ENCODE assay signal across 35 cellular contexts in genomic region chr3:67788396-67788795, GRCh38.
"Had no signal": no experiment of that assay in that cellular context is flagged by ENCODE, and none has a peak within 500 bp of the region (broad histone marks: within the 10 kb centered on the region; RNA-seq: fewer than 3 reads in every experiment).

No MANE protein-coding gene starts in this region.

- H3K4me3 ChIP-seq: ascending aorta, cardiac muscle cell had no signal

- H3K27me3 Mint-ChIP-seq: activated CD8-positive, alpha-beta memory T cell treated with anti-CD3 and anti-CD28 coated beads, Interleukin-2, amount 10 ng/mL, durations not matched to agents 7 days and 5 days; activated naive CD4-positive, alpha-beta T cell treated with anti-CD3 and anti-CD28 coated beads, Interleukin-2, amount 10 ng/mL, durations not matched to agents 7 days and 5 days; activated naive CD4-positive, alpha-beta T cell treated with anti-CD3 and anti-CD28 coated beads, Interleukin-2, amount 50 U/mL, for 24 hours; activated naive CD8-positive, alpha-beta T cell; activated naive CD8-positive, alpha-beta T cell treated with anti-CD3 and anti-CD28 coated beads, Interleukin-2, amount 10 ng/mL, durations not matched to agents 7 days and 5 days; activated naive CD8-positive, alpha-beta T cell treated with anti-CD3 and anti-CD28 coated beads, Interleukin-2, amount 50 U/mL, for 24 hours; activated T-cell treated with anti-CD3 and anti-CD28 coated beads, Interleukin-2, amount 50 U/mL, for 24 hours had no signal

- DNase-seq: activated B cell treated with CpG ODN at 0.5 μM for 24 hours; activated CD4-positive, alpha-beta memory T cell treated with anti-CD3 and anti-CD28 coated beads, Interleukin-2, amount 10 ng/mL, durations not matched to agents 7 days and 5 days; activated CD4-positive, alpha-beta T cell treated with anti-CD3 and anti-CD28 coated beads for 4 hours; activated CD4-positive, alpha-beta T cell treated with anti-CD3 and anti-CD28 coated beads, Interleukin-2, amount 10 ng/mL, durations not matched to agents 24 days and 14 days; activated CD4-positive, alpha-beta T cell treated with anti-CD3 and anti-CD28 coated beads, Interleukin-2, amount 50 U/mL, for 48 hours; activated CD4-positive, CD25-positive, alpha-beta regulatory T cell treated with anti-CD3 and anti-CD28 coated beads, Interleukin-2, amount 50 U/mL, for 72 hours; activated CD8-positive, alpha-beta memory T cell treated with anti-CD3 and anti-CD28 coated beads for 24 hours; activated CD8-positive, alpha-beta memory T cell treated with anti-CD3 and anti-CD28 coated beads, Interleukin-2, amount 10 ng/mL, durations not matched to agents 7 days and 5 days; activated CD8-positive, alpha-beta memory T cell treated with anti-CD3 and anti-CD28 coated beads, Interleukin-2, amount 50 U/mL, for 48 hours; activated CD8-positive, alpha-beta T cell treated with anti-CD3 and anti-CD28 coated beads, Interleukin-2, amount 10 ng/mL, durations not matched to agents 7 days and 5 days; activated effector memory CD4-positive, alpha-beta T cell treated with Interleukin-2 at 50 U/mL for 16 hours; activated gamma-delta T cell; activated naive CD4-positive, alpha-beta T cell treated with anti-CD3 and anti-CD28 coated beads, Interleukin-2, amount 10 ng/mL, durations not matched to agents 7 days and 5 days; activated naive CD4-positive, alpha-beta T cell treated with Interleukin-2 at 50 U/mL for 16 hours; activated naive CD8-positive, alpha-beta T cell treated with anti-CD3 and anti-CD28 coated beads, Interleukin-2, amount 10 ng/mL, durations not matched to agents 7 days and 5 days; activated naive CD8-positive, alpha-beta T cell treated with anti-CD3 and anti-CD28 coated beads, Interleukin-2, amount 50 U/mL, for 24 hours; activated T-cell treated with anti-CD3 and anti-CD28 coated beads, Interleukin-2, amount 50 U/mL, for 24 hours; activated T-cell treated with anti-CD3 and anti-CD28 coated beads, Interleukin-2, amount 50 U/mL, for 48 hours; amygdala; anterior cingulate cortex; caudate nucleus; cerebellar nuclear complex; T-helper 1 cell; T-helper 2 cell; T-helper 9 cell had no signal

- H3K27ac ChIP-seq: ascending aorta, cardiac muscle cell, VCaP had no signal

- H3K27me3 ChIP-seq: ascending aorta, cardiac muscle cell had no signal

- H3K4me3 Mint-ChIP-seq: activated B cell treated with CpG ODN at 0.5 μM for 24 hours; activated CD4-positive, alpha-beta memory T cell treated with anti-CD3 and anti-CD28 coated beads, Interleukin-2, amount 10 ng/mL, durations not matched to agents 7 days and 5 days; activated CD4-positive, alpha-beta T cell treated with anti-CD3 and anti-CD28 coated beads, Interleukin-2, amount 10 ng/mL, durations not matched to agents 24 days and 14 days; activated CD8-positive, alpha-beta memory T cell treated with anti-CD3 and anti-CD28 coated beads, Interleukin-2, amount 10 ng/mL, durations not matched to agents 7 days and 5 days; activated CD8-positive, alpha-beta T cell treated with anti-CD3 and anti-CD28 coated beads, Interleukin-2, amount 10 ng/mL, durations not matched to agents 7 days and 5 days; activated naive CD4-positive, alpha-beta T cell treated with anti-CD3 and anti-CD28 coated beads, Interleukin-2, amount 10 ng/mL, durations not matched to agents 7 days and 5 days; activated naive CD4-positive, alpha-beta T cell treated with anti-CD3 and anti-CD28 coated beads, Interleukin-2, amount 50 U/mL, for 24 hours; activated naive CD8-positive, alpha-beta T cell; activated naive CD8-positive, alpha-beta T cell treated with anti-CD3 and anti-CD28 coated beads, Interleukin-2, amount 10 ng/mL, durations not matched to agents 7 days and 5 days; activated naive CD8-positive, alpha-beta T cell treated with anti-CD3 and anti-CD28 coated beads, Interleukin-2, amount 50 U/mL, for 24 hours; activated T-cell treated with anti-CD3 and anti-CD28 coated beads, Interleukin-2, amount 50 U/mL, for 24 hours; brain; central memory CD8-positive, alpha-beta T cell; T-helper 1 cell treated with Interleukin-12 subunit alpha and Interleukin-12 subunit beta and Interleukin-4 antibody, amounts not matched to agents 30 μg/mL and 1 μg/mL, for 36 hours; T-helper 2 cell treated with Interferon-gamma antibody and Interleukin-4, amounts not matched to agents 5 μg/mL and 100 μg/mL, for 36 hours had no signal

- H3K9me3 ChIP-seq: ascending aorta had no signal

- H3K4me1 Mint-ChIP-seq: activated B cell treated with CpG ODN at 0.5 μM for 24 hours; activated CD4-positive, alpha-beta memory T cell treated with anti-CD3 and anti-CD28 coated beads, Interleukin-2, amount 10 ng/mL, durations not matched to agents 7 days and 5 days; activated CD8-positive, alpha-beta memory T cell treated with anti-CD3 and anti-CD28 coated beads, Interleukin-2, amount 10 ng/mL, durations not matched to agents 7 days and 5 days; brain; central memory CD8-positive, alpha-beta T cell had no signal

- H3K36me3 ChIP-seq: ascending aorta, cardiac muscle cell had no signal

- H3K36me3 Mint-ChIP-seq: activated naive CD4-positive, alpha-beta T cell treated with anti-CD3 and anti-CD28 coated beads, Interleukin-2, amount 10 ng/mL, durations not matched to agents 7 days and 5 days; brain had no signal

- H3K4me1 ChIP-seq: ascending aorta had no signal

- H3K27ac Mint-ChIP-seq: activated B cell treated with CpG ODN at 0.5 μM for 24 hours; activated CD4-positive, alpha-beta memory T cell treated with anti-CD3 and anti-CD28 coated beads, Interleukin-2, amount 10 ng/mL, durations not matched to agents 7 days and 5 days; activated CD4-positive, alpha-beta T cell treated with anti-CD3 and anti-CD28 coated beads, Interleukin-2, amount 10 ng/mL, durations not matched to agents 24 days and 14 days; activated CD8-positive, alpha-beta memory T cell treated with anti-CD3 and anti-CD28 coated beads, Interleukin-2, amount 10 ng/mL, durations not matched to agents 7 days and 5 days; activated CD8-positive, alpha-beta T cell treated with anti-CD3 and anti-CD28 coated beads, Interleukin-2, amount 10 ng/mL, durations not matched to agents 7 days and 5 days; activated naive CD4-positive, alpha-beta T cell treated with anti-CD3 and anti-CD28 coated beads, Interleukin-2, amount 10 ng/mL, durations not matched to agents 7 days and 5 days; activated naive CD4-positive, alpha-beta T cell treated with anti-CD3 and anti-CD28 coated beads, Interleukin-2, amount 50 U/mL, for 24 hours; activated naive CD8-positive, alpha-beta T cell; activated naive CD8-positive, alpha-beta T cell treated with anti-CD3 and anti-CD28 coated beads, Interleukin-2, amount 10 ng/mL, durations not matched to agents 7 days and 5 days; activated naive CD8-positive, alpha-beta T cell treated with anti-CD3 and anti-CD28 coated beads, Interleukin-2, amount 50 U/mL, for 24 hours; activated T-cell treated with anti-CD3 and anti-CD28 coated beads, Interleukin-2, amount 50 U/mL, for 24 hours; activated T-helper 2 cell treated with anti-CD3 and anti-CD28 coated beads, Interferon-gamma antibody, Interleukin-2, Interleukin-4, amounts not matched to agents 10 μg/mL and 5 μg/mL and 100 μg/mL, durations not matched to agents 14 hours and 24 hours and 36 hours; brain; T-helper 1 cell treated with Interleukin-12 subunit alpha and Interleukin-12 subunit beta and Interleukin-4 antibody, amounts not matched to agents 30 μg/mL and 1 μg/mL, for 36 hours; T-helper 2 cell treated with Interferon-gamma antibody and Interleukin-4, amounts not matched to agents 5 μg/mL and 100 μg/mL, for 36 hours had no signal
